Comparison of ENCODE assay signal across 8 cellular contexts in the genomic region with DNA sequence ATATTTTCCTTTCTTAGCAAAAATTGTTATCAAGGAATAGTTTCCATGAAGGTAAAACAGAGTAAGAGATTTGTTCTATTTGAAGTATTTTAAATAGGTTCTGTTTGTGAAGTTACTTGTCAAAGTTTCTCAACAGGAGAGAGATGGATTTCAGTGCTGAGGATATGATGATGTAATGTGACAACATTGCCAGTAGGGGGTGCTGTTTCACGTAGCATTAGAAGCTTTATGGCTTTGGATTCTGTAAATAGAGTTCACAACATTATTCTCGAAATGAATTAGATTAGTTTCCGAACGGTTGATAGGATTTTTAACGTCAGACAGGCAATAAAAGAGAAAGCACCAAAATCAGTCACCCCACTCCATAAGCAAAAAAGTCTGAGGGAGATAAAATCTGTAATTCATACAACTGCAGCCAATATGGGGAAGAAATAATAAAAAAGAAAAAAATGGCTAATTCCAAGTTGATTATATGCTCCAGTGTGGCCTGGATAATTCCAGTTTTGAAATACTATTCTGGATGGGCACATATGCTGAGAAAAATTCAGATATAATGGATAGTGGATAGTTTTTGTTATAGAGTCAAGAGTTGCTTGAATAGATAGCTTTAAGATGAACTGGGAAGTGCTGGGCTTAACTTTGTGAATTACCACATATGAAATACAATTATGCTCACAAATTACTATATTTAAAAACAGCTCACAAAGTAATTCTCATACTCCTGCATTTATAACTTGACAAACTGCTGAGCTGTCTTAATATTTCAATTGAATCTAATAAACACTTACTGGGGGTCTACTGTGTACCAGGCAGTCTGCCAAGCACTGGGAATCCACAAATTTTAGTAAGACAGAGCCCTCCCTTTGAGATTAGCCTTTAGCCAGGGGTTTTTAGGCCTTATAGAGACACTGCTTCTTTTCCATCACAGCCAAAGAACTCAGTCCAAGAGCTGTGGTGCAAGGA.
DNase-seq lines count a peak whose midpoint lies in the region; ATAC-seq and TF ChIP-seq lines count a peak whose summit lies in the region.

No MANE protein-coding gene starts in this region.

- no peaks in the 10 kb centered on the region for H3K9me3 ChIP-seq in MG63

- H3K36me3 Mint-ChIP-seq in activated T-cell treated with anti-CD3 and anti-CD28 coated beads, Interleukin-2, amount 50 U/mL, for 4 hours (ENCODE audit: insufficient read depth) = no peaks in the 10 kb centered on the region

- TF ChIP-seq CTCF in retinal pigment epithelial cell (conservative IDR thresholded peaks at IDR 0.05; ENCODE audit: low read depth, low read length) = peak; percentile 83

- H3K9me3 Mint-ChIP-seq in activated T-cell treated with anti-CD3 and anti-CD28 coated beads, Interleukin-2, amount 50 U/mL, for 4 hours = no peaks in the 10 kb centered on the region

- DNase-seq in COR-L47 (lab: John Stamatoyannopoulos, UW) (peak; percentile 20), NCI-H345 (lab: John Stamatoyannopoulos, UW) (peak; percentile 44), globus pallidus (ENCODE audit: low spot score) (peak; percentile 61), retinal pigment epithelial cell (ENCODE audit: low read depth) (peak; percentile 23), MG63 (no peak)
- DNase-seq in activated T-cell treated with anti-CD3 and anti-CD28 coated beads, Interleukin-2, amount 50 U/mL, for 4 hours = no peak

- no peaks in the 10 kb centered on the region for H3K27me3 ChIP-seq in MG63

- H3K4me3 ChIP-seq in retinal pigment epithelial cell (ENCODE audit: low read length) = no peak overlapping the region
- no peak overlapping the region for H3K4me3 ChIP-seq in MG63

- no peak overlapping the region for H3K4me3 Mint-ChIP-seq in activated T-cell treated with anti-CD3 and anti-CD28 coated beads, Interleukin-2, amount 50 U/mL, for 4 hours

- H3K36me3 ChIP-seq in MG63 = no peaks in the 10 kb centered on the region

- peaks cover 2% of the 10 kb centered on the region for H3K4me1 Mint-ChIP-seq in activated T-cell treated with anti-CD3 and anti-CD28 coated beads, Interleukin-2, amount 50 U/mL, for 4 hours (ENCODE audit: low read depth)

- H3K27me3 Mint-ChIP-seq in activated T-cell treated with anti-CD3 and anti-CD28 coated beads, Interleukin-2, amount 50 U/mL, for 4 hours (ENCODE audit: low read depth) = peaks cover 8% of the 10 kb centered on the region

- ATAC-seq in GM18858 (IDR thresholded peaks at IDR 0.05; ENCODE audit: unreplicated experiment) (peak; percentile 80), HG03342 (IDR thresholded peaks at IDR 0.05; ENCODE audit: unreplicated experiment) (peak; percentile 74)
- peak; percentile 53 to 58 for ATAC-seq in activated T-cell treated with anti-CD3 and anti-CD28 coated beads, Interleukin-2, amount 50 U/mL, for 4 hours

Comparison
In these comparisons a context has a peak if more than half of its experiments do, and no peak if none do; other contexts are left out.
1. DNase-seq: peak in COR-L47 (single experiment), NCI-H345 (single experiment), globus pallidus (single experiment) and retinal pigment epithelial cell (single experiment); none in activated T-cell treated with anti-CD3 and anti-CD28 coated beads, Interleukin-2, amount 50 U/mL, for 4 hours (single experiment) and MG63 (single experiment).
2. Peak in every context shown above with its lines, with median percentiles within 50 percentile points of each other: ATAC-seq.